33 cellular contexts compared by ENCODE assay signal in genomic region chr11:66531841-66532240, GRCh38. TPM values are rescaled to one million over a fixed set of nuclear protein-coding genes. Genes with fewer than 3 reads are reported as not detected.
"Had no signal": no experiment of that assay in that cellular context is flagged by ENCODE, and none has a peak within 500 bp of the region (broad histone marks: within the 10 kb centered on the region; RNA-seq: fewer than 3 reads in every experiment).

No MANE protein-coding gene starts in this region.

- H3K4me3 ChIP-seq: hepatocyte, lower lobe of right lung, neural progenitor cell, pancreas, psoas muscle, right lobe of liver, smooth muscle cell, stomach, testis, thyroid gland, transverse colon, upper lobe of left lung, vagina had no signal

- H3K9me3 Mint-ChIP-seq: mesothelial cell of epicardium; naive B cell; natural killer cell; nephron progenitor cell; neural progenitor cell; stimulated activated naive B cell treated with anti-CD40 and anti-IgM and Interleukin-4, amounts not matched to agents 10 μg/mL and 1 μg/mL and 100 μg/mL, for 72 hours had no signal

- H3K27ac Mint-ChIP-seq: mesothelial cell of epicardium, nephron progenitor cell had no signal

- H3K27me3 Mint-ChIP-seq: naive B cell; stimulated activated naive B cell treated with anti-CD40 and anti-IgM and Interleukin-4, amounts not matched to agents 10 μg/mL and 1 μg/mL and 100 μg/mL, for 72 hours had no signal

- H3K79me2 ChIP-seq: hepatocyte had no signal

- H3K27ac ChIP-seq: hepatocyte, lower lobe of right lung, neural progenitor cell, pancreas, psoas muscle, right lobe of liver, stomach, testis, thyroid gland, transverse colon, upper lobe of left lung, vagina had no signal

- H3K27me3 ChIP-seq: hepatocyte, neural progenitor cell, pancreas, right lobe of liver, stomach, testis, thyroid gland, transverse colon, upper lobe of left lung, vagina had no signal

- H3K4me2 ChIP-seq: hepatocyte, neural progenitor cell, smooth muscle cell had no signal

- DNase-seq: kidney glomerular epithelial cell; left cardiac atrium; lower lobe of right lung; mammary epithelial cell; mesendoderm; naive B cell; natural killer cell; nephron progenitor cell; pancreas; psoas muscle; right lobe of liver; stimulated activated CD4-positive, alpha-beta T cell treated with anti-CD3 and anti-CD28 coated beads, Interleukin-1b, Interleukin-23, amount 100 ng/mL, for 48 hours; stimulated activated CD4-positive, alpha-beta T cell treated with anti-CD3 and anti-CD28 coated beads, Interleukin-2, amount 100 ng/mL, for 48 hours; stimulated activated CD4-positive, alpha-beta T cell treated with anti-CD3 and anti-CD28 coated beads, Interleukin-4, amount 100 ng/mL, for 4 hours; stimulated activated CD8-positive, alpha-beta memory T cell treated with anti-CD3 and anti-CD28 coated beads, Interleukin-4, amount 100 ng/mL, for 48 hours; stimulated activated naive B cell treated with anti-CD40 and anti-IgM and Interleukin-4, amounts not matched to agents 10 μg/mL and 1 μg/mL and 100 μg/mL, for 72 hours; stimulated activated naive CD8-positive, alpha-beta T cell treated with anti-CD3 and anti-CD28 coated beads, Interleukin-15, Interleukin-2, amounts not matched to agents 100 U/mL and 50 U/mL, for 24 hours; stomach; testis; thyroid gland; transverse colon; upper lobe of left lung had no signal

- H3K4me1 ChIP-seq: lower lobe of right lung, neural progenitor cell, pancreas, right lobe of liver, stomach, testis, thyroid gland, transverse colon, upper lobe of left lung, vagina had no signal

- H3K9me3 ChIP-seq: lower lobe of right lung, pancreas, psoas muscle, right lobe of liver, stomach, testis, thyroid gland, transverse colon, upper lobe of left lung, vagina had no signal

- H3K9ac ChIP-seq: neural progenitor cell had no signal

- ATAC-seq: left cardiac atrium; left lobe of liver; lower lobe of right lung; natural killer cell; pancreas; stimulated activated naive B cell treated with anti-CD40 and anti-IgM and Interleukin-4, amounts not matched to agents 10 μg/mL and 1 μg/mL and 100 μg/mL, for 72 hours; stimulated activated naive CD8-positive, alpha-beta T cell treated with anti-CD3 and anti-CD28 coated beads, Interleukin-15, Interleukin-2, amounts not matched to agents 100 U/mL and 50 U/mL, for 24 hours had no signal

- H3K4me3 Mint-ChIP-seq: mesothelial cell of epicardium; naive B cell; natural killer cell; nephron progenitor cell; neural progenitor cell; stimulated activated naive B cell treated with anti-CD40 and anti-IgM and Interleukin-4, amounts not matched to agents 10 μg/mL and 1 μg/mL and 100 μg/mL, for 72 hours had no signal

- H3K36me3 ChIP-seq: neural progenitor cell had no signal

- H2AFZ ChIP-seq: hepatocyte, neural progenitor cell had no signal

- H3K4me1 Mint-ChIP-seq: mesothelial cell of epicardium, neural progenitor cell had no signal

- FAIRE-seq: keratinocyte, pancreas had no signal

RNA-seq across cellular contexts. Expression of gene ACTN3, which starts 14.9 kb away (rescaled TPM):
- total RNA-seq: hepatocyte, left lobe of liver, liver, mammary epithelial cell, mononuclear cell, omental fat pad, right lobe of liver, smooth muscle cell, stomach, transverse colon, urinary bladder, vagina had no signal
- polyA plus RNA-seq: keratinocyte, liver had no signal

RNA-seq across cellular contexts. Expression of gene CTSF, which starts 36.6 kb away (rescaled TPM):
- total RNA-seq: mesothelial cell of epicardium had no signal
